In genomic region chr2:17934721-17935120, GRCh38 we compare ENCODE assay signal across 12 cellular contexts. TPM values are rescaled to one million over a fixed set of nuclear protein-coding genes. Genes with fewer than 3 reads are reported as not detected.
DNase-seq lines count a peak whose midpoint lies in the region.
"Had no signal": no experiment of that assay in that cellular context is flagged by ENCODE, and none has a peak within 500 bp of the region (broad histone marks: within the 10 kb centered on the region; RNA-seq: fewer than 3 reads in every experiment).

No MANE protein-coding gene starts in this region.

- peak; percentile 91 for DNase-seq in AG20443 (ENCODE audit: low spot score)
- peak; percentile 29 for DNase-seq in HS-27A (ENCODE audit: low read depth)
- peak; percentile 79 for DNase-seq in dedifferentiated amniotic fluid mesenchymal stem cell (ENCODE audit: extremely low spot score)
- DNase-seq in non-pigmented ciliary epithelial cell (ENCODE audit: low read depth) = peak; percentile 56
- DNase-seq in stimulated activated CD4-positive, alpha-beta T cell treated with anti-CD3 and anti-CD28 coated beads, Interleukin-12 subunit alpha, Interleukin-12 subunit beta, amount 100 ng/mL, for 4 hours = no peak
- no peak for DNase-seq in NCI-H82 treated with DMSO at 0.1 percent for 48 hours (lab: John Stamatoyannopoulos, UW; ENCODE audit: unreplicated experiment)
- DNase-seq in occipital lobe (lab: John Stamatoyannopoulos, UW) = no peak
- DNase-seq in AML-193 (lab: John Stamatoyannopoulos, UW) = no peak
- DNase-seq: activated T-cell treated with anti-CD3 and anti-CD28 coated beads, Interleukin-2, amount 50 U/mL, for 72 hours; anterior cingulate cortex; CD4-positive, alpha-beta T cell; ovary had no signal

RNA-seq across cellular contexts. Expression of gene KCNS3, which starts 56.3 kb away (rescaled TPM):
- total RNA-seq in occipital lobe = 3.4 TPM
- total RNA-seq: activated T-cell treated with anti-CD3 and anti-CD28 coated beads, Interleukin-2, amount 50 U/mL, for 72 hours; CD4-positive, alpha-beta T cell had no signal

Comparison
In these comparisons a context has a peak if more than half of its experiments do, and no peak if none do; other contexts are left out.
1. DNase-seq: peak in AG20443 (single experiment), HS-27A (single experiment), dedifferentiated amniotic fluid mesenchymal stem cell (single experiment) and non-pigmented ciliary epithelial cell (single experiment); none in stimulated activated CD4-positive, alpha-beta T cell treated with anti-CD3 and anti-CD28 coated beads, Interleukin-12 subunit alpha, Interleukin-12 subunit beta, amount 100 ng/mL, for 4 hours (single experiment), NCI-H82 treated with DMSO at 0.1 percent for 48 hours (single experiment), occipital lobe (single experiment) and AML-193 (0 of 2).